Comparison of ENCODE assay signal across 21 cellular contexts in genomic region chr7:152544971-152545619, GRCh38.
DNase-seq lines count a peak whose midpoint lies in the region; ATAC-seq, FAIRE-seq and TF ChIP-seq lines count a peak whose summit lies in the region.
"Had no signal": no experiment of that assay in that cellular context is flagged by ENCODE, and none has a peak within 500 bp of the region (broad histone marks: within the 10 kb centered on the region; RNA-seq: fewer than 3 reads in every experiment).

No MANE protein-coding gene starts in this region.

- no peaks in the 10 kb centered on the region for H4K20me1 ChIP-seq in K562 (replicated peaks; ENCODE audit: control insufficient read depth, insufficient read depth, low read length)
- H4K20me1 ChIP-seq: BLaER1 had no signal

- H3K27ac ChIP-seq in HUES48 (ENCODE audit: low read depth, low read length) (peak overlapping the region; percentile 22), K562 (ENCODE audit: extremely low read depth, low read depth, low read length) (no peak overlapping the region), iPS-18a (ENCODE audit: low read length) (no peak overlapping the region), brain microvascular endothelial cell (no peak overlapping the region), foreskin keratinocyte (no peak overlapping the region)
- H3K27ac ChIP-seq in CD4-positive, alpha-beta memory T cell (ENCODE audit: low read depth, low read length), result no peak overlapping the region
- H3K27ac ChIP-seq: BLaER1, SJSA1 had no signal

- no peak overlapping the region for H3K4me3 Mint-ChIP-seq in CD4-positive, alpha-beta memory T cell
- H3K4me3 Mint-ChIP-seq: CD8-positive, alpha-beta T cell; IgD-negative memory B cell had no signal

- no peaks in the 10 kb centered on the region for H3K36me3 ChIP-seq in HUES48 (ENCODE audit: control insufficient read depth, insufficient read depth, low read length)
- no peaks in the 10 kb centered on the region for H3K36me3 ChIP-seq in K562 (ENCODE audit: control insufficient read depth, insufficient read depth, low read length)
- no peaks in the 10 kb centered on the region for H3K36me3 ChIP-seq in iPS-18a (ENCODE audit: control insufficient read depth, low read depth, low read length)
- no peaks in the 10 kb centered on the region for H3K36me3 ChIP-seq in brain microvascular endothelial cell (replicated peaks)
- H3K36me3 ChIP-seq in CD4-positive, alpha-beta memory T cell (ENCODE audit: insufficient read depth, low read length), result no peaks in the 10 kb centered on the region
- H3K36me3 ChIP-seq: BLaER1, SJSA1 had no signal

- H3K4me3 ChIP-seq in HUES48 (ENCODE audit: low read depth, low read length) (no peak overlapping the region; the same call in 1 of the 2 replicates), K562 (no peak overlapping the region), iPS-18a (ENCODE audit: low read length) (peak overlapping the region; percentile 22), brain microvascular endothelial cell (ENCODE audit: low read depth, low read length) (no peak overlapping the region)
- H3K4me3 ChIP-seq in CD4-positive, alpha-beta memory T cell (ENCODE audit: low read length in 2 of 2), result no peak overlapping the region
- H3K4me3 ChIP-seq: BLaER1, SJSA1 had no signal

- H3K36me3 Mint-ChIP-seq in CD4-positive, alpha-beta memory T cell, result no peaks in the 10 kb centered on the region
- H3K36me3 Mint-ChIP-seq: CD8-positive, alpha-beta T cell; IgD-negative memory B cell had no signal

- WGBS in K562 (ENCODE audit: insufficient coverage, low coverage, missing lambda C conversion rate), result 23% methylated on average over 12 of the region's 13 CpGs

- intact Hi-C loops in K562 (cut with micrococcal nuclease), result no loop called here
- intact Hi-C loops in CD4-positive, alpha-beta memory T cell (cut with micrococcal nuclease), result no loop called here

- TF ChIP-seq CTCF in K562 (IDR thresholded peaks at IDR 0.05 in 2 of 3, conservative IDR thresholded peaks at IDR 0.05 in 1 of 3; ENCODE audit: insufficient read depth in 2 of 3, low read depth in 1 of 3, low read length in 3 of 3), result no peak
- TF ChIP-seq CTCF in brain microvascular endothelial cell (IDR thresholded peaks at IDR 0.05; ENCODE audit: low read depth, low read length, missing control alignments), result no peak
- TF ChIP-seq CTCF in foreskin keratinocyte (conservative IDR thresholded peaks at IDR 0.05), result no peak

- TF ChIP-seq POLR2A in K562 (conservative IDR thresholded peaks at IDR 0.05), result no peak

- no TSS peak for BruUV-seq in K562 (replicated peaks; lab: Mats Ljungman, UMichigan)

- no peaks in the 10 kb centered on the region for H3K9me1 ChIP-seq in K562 (ENCODE audit: control insufficient read depth, insufficient read depth, low read length)

- peaks cover 12% of the 10 kb centered on the region for H3K4me1 ChIP-seq in HUES48 (ENCODE audit: control insufficient read depth, insufficient read depth, low read length)
- no peaks in the 10 kb centered on the region; a peak in 1 of 5 replicates for H3K4me1 ChIP-seq in K562 (replicated peaks in 1 of 2; ENCODE audit: control insufficient read depth in 2 of 2, insufficient read depth in 2 of 2, low read length in 2 of 2)
- H3K4me1 ChIP-seq in iPS-18a (ENCODE audit: control insufficient read depth, low read depth, low read length), result peaks cover 13% of the 10 kb centered on the region
- H3K4me1 ChIP-seq in foreskin keratinocyte, result no peaks in the 10 kb centered on the region
- H3K4me1 ChIP-seq in CD4-positive, alpha-beta memory T cell (ENCODE audit: insufficient read depth, low read length), result no peaks in the 10 kb centered on the region
- H3K4me1 ChIP-seq: SJSA1 had no signal

- ATAC-seq in K562 (peak; percentile 20; the same call in 1 of the 3 replicates), foreskin keratinocyte (no peak)
- ATAC-seq: CD8-positive, alpha-beta T cell; Right ventricle myocardium inferior had no signal

- in situ Hi-C loops in K562 (cut with MboI), result no loop called here
- in situ Hi-C loops in brain microvascular endothelial cell (cut with HindIII; ENCODE audit: low pct_ligation_motif_present, low sequenced_read_pairs), result no loop called here

- H3K9me3 Mint-ChIP-seq in CD4-positive, alpha-beta memory T cell, result peaks cover 0 to 2% (median 0%) of the 10 kb centered on the region in 8 donors
- H3K9me3 Mint-ChIP-seq: CD8-positive, alpha-beta T cell; IgD-negative memory B cell had no signal

- H3K27me3 Mint-ChIP-seq in CD4-positive, alpha-beta memory T cell, result no peaks in the 10 kb centered on the region
- H3K27me3 Mint-ChIP-seq: IgD-negative memory B cell had no signal

- no peaks in the 10 kb centered on the region for H3K4me1 Mint-ChIP-seq in CD4-positive, alpha-beta memory T cell
- H3K4me1 Mint-ChIP-seq: IgD-negative memory B cell had no signal

- FAIRE-seq in K562 (lab: Jason Lieb, UNC), result no peak
- FAIRE-seq: H54 had no signal

- no peak overlapping the region for H3K4me2 ChIP-seq in K562 (ENCODE audit: insufficient read depth, low read length)
- H3K4me2 ChIP-seq: BLaER1 had no signal

- POLR2A ChIA-PET in K562 (lab: Yijun Ruan, JAX), result interaction anchor here (0.9 kb wide), 1 partner anchor 24 kb away, joined by 3 read pairs; no protein-coding TSS in a partner anchor
- POLR2A ChIA-PET in CD4-positive, alpha-beta memory T cell (lab: Charles Lee; ENCODE audit: partially characterized antibody), result no interaction called here

- H3K9me3 ChIP-seq in HUES48 (ENCODE audit: control insufficient read depth, insufficient read depth, low read length) (no peaks in the 10 kb centered on the region), K562 (replicated peaks; ENCODE audit: control insufficient read depth, insufficient read depth, low read depth, low read length) (peaks cover 5% of the 10 kb centered on the region), iPS-18a (ENCODE audit: control insufficient read depth, low read depth, low read length) (no peaks in the 10 kb centered on the region)
- H3K9me3 ChIP-seq in CD4-positive, alpha-beta memory T cell (ENCODE audit: control insufficient read depth in 1 of 2, low read length in 2 of 2), result no peaks in the 10 kb centered on the region
- H3K9me3 ChIP-seq: SJSA1 had no signal

- peak overlapping the region; percentile 60; the same call in 1 of the 2 replicates for H2AFZ ChIP-seq in K562 (ENCODE audit: low read depth, low read length)

- H3K9ac ChIP-seq in HUES48 (ENCODE audit: low read depth, low read length) (no peak overlapping the region), K562 (ENCODE audit: insufficient read depth in 1 of 2, low read depth in 2 of 2, low read length in 2 of 2) (no peak overlapping the region), iPS-18a (ENCODE audit: low read length) (no peak overlapping the region)
- H3K9ac ChIP-seq: BLaER1 had no signal

- CTCF ChIA-PET in K562 (lab: Yijun Ruan, JAX; ENCODE audit: low intra/inter-chr PET ratio), result no interaction called here
- CTCF ChIA-PET in CD4-positive, alpha-beta memory T cell (lab: Charles Lee; ENCODE audit: partially characterized antibody), result interaction anchor here (0.7 kb wide), 1 partner anchor 110 kb away, joined by 3 read pairs; no protein-coding TSS in a partner anchor

- H3K27me3 ChIP-seq in HUES48 (ENCODE audit: control insufficient read depth, insufficient read depth, low read length), result no peaks in the 10 kb centered on the region
- H3K27me3 ChIP-seq in K562 (ENCODE audit: control insufficient read depth in 2 of 2, insufficient read depth in 2 of 2, low read length in 2 of 2), result peaks cover 5 to 10% of the 10 kb centered on the region in 2 experiments; a peak in 4 of 5 replicates
- no peaks in the 10 kb centered on the region for H3K27me3 ChIP-seq in iPS-18a (ENCODE audit: control insufficient read depth, insufficient read depth, low read length)
- no peaks in the 10 kb centered on the region for H3K27me3 ChIP-seq in brain microvascular endothelial cell (replicated peaks)
- H3K27me3 ChIP-seq in foreskin keratinocyte, result no peaks in the 10 kb centered on the region
- no peaks in the 10 kb centered on the region for H3K27me3 ChIP-seq in CD4-positive, alpha-beta memory T cell (ENCODE audit: insufficient read depth, low read length)
- H3K27me3 ChIP-seq: BLaER1, SJSA1 had no signal

- no peak for TF ChIP-seq EP300 in K562 (IDR thresholded peaks at IDR 0.05; ENCODE audit: low read length)

- no peak for DNase-seq in K562 (ENCODE audit: extremely low read depth in 1 of 4, low spot score in 3 of 4)
- no peak for DNase-seq in brain microvascular endothelial cell
- DNase-seq in AG08395 (ENCODE audit: low spot score), result no peak
- no peak for DNase-seq in foreskin keratinocyte
- no peak for DNase-seq in CD4-positive, alpha-beta memory T cell
- DNase-seq: Calu3; CD8-positive, alpha-beta T cell; GDM1; Karpas-422; NCI-H1694; NCI-H2081; NCI-H2171 treated with DMSO at 0.1 percent for 48 hours; NCI-H446; NCI-H526 had no signal

- no peak overlapping the region for H3K27ac Mint-ChIP-seq in CD4-positive, alpha-beta memory T cell
- H3K27ac Mint-ChIP-seq: CD8-positive, alpha-beta T cell had no signal

- no peak for TF ChIP-seq RAD21 in K562 (CRISPR knock-in tag; conservative IDR thresholded peaks at IDR 0.05 in 1 of 2, IDR thresholded peaks at IDR 0.05 in 1 of 2)

- H3K79me2 ChIP-seq in K562 (ENCODE audit: control insufficient read depth, insufficient read depth, low read length), result no peaks in the 10 kb centered on the region

TF ChIP-seq in K562, 482 proteins besides CTCF, POLR2A, EP300 and RAD21:
- TF ChIP-seq MCM3 (IDR thresholded peaks at IDR 0.05) (no peak), ZNF347 (CRISPR knock-in tag; IDR thresholded peaks at IDR 0.05; ENCODE audit: low read depth) (no peak), ZNF239 (CRISPR knock-in tag; IDR thresholded peaks at IDR 0.05) (no peak), ZNF224 (CRISPR knock-in tag; IDR thresholded peaks at IDR 0.05) (no peak), NFATC3 (IDR thresholded peaks at IDR 0.05) (no peak), SIX5 (IDR thresholded peaks at IDR 0.05; ENCODE audit: borderline replicate concordance in 1 of 2, insufficient read depth in 1 of 2, low read depth in 1 of 2, low read length in 2 of 2) (no peak)
